40 cellular contexts compared by ENCODE assay signal in genomic region chr2:175918935-175919334, GRCh38.
"Had no signal": no experiment of that assay in that cellular context is flagged by ENCODE, and none has a peak within 500 bp of the region (broad histone marks: within the 10 kb centered on the region; RNA-seq: fewer than 3 reads in every experiment).

No MANE protein-coding gene starts in this region.

- H3K9me3 Mint-ChIP-seq: activated CD4-positive, alpha-beta memory T cell treated with anti-CD3 and anti-CD28 coated beads, Interleukin-2, amount 10 ng/mL, durations not matched to agents 7 days and 5 days; activated CD4-positive, alpha-beta T cell treated with anti-CD3 and anti-CD28 coated beads, Interleukin-2, amount 10 ng/mL, durations not matched to agents 7 days and 5 days; activated naive CD4-positive, alpha-beta T cell treated with anti-CD3 and anti-CD28 coated beads, Interleukin-2, amount 10 ng/mL, durations not matched to agents 7 days and 5 days; activated naive CD4-positive, alpha-beta T cell treated with anti-CD3 and anti-CD28 coated beads, Interleukin-2, amount 50 U/mL, for 24 hours; activated naive CD8-positive, alpha-beta T cell treated with anti-CD3 and anti-CD28 coated beads, Interleukin-2, amount 10 ng/mL, durations not matched to agents 7 days and 5 days; activated naive CD8-positive, alpha-beta T cell treated with anti-CD3 and anti-CD28 coated beads, Interleukin-2, amount 50 U/mL, for 24 hours; activated T-cell treated with anti-CD3 and anti-CD28 coated beads, Interleukin-2, amount 50 U/mL, for 24 hours; activated T-helper 2 cell treated with anti-CD3 and anti-CD28 coated beads, Interferon-gamma antibody, Interleukin-2, Interleukin-4, amounts not matched to agents 10 μg/mL and 5 μg/mL and 100 μg/mL, durations not matched to agents 14 hours and 24 hours and 36 hours; central memory CD8-positive, alpha-beta T cell; T-helper 1 cell treated with Interleukin-12 subunit alpha and Interleukin-12 subunit beta and Interleukin-4 antibody, amounts not matched to agents 30 μg/mL and 1 μg/mL, for 36 hours; T-helper 2 cell treated with Interferon-gamma antibody and Interleukin-4, amounts not matched to agents 5 μg/mL and 100 μg/mL, for 36 hours; WTC11 had no signal

- H3K36me3 Mint-ChIP-seq: activated naive CD4-positive, alpha-beta T cell treated with anti-CD3 and anti-CD28 coated beads, Interleukin-2, amount 10 ng/mL, durations not matched to agents 7 days and 5 days; activated naive CD4-positive, alpha-beta T cell treated with anti-CD3 and anti-CD28 coated beads, Interleukin-2, amount 50 U/mL, for 24 hours; activated naive CD8-positive, alpha-beta T cell; WTC11 had no signal

- H3K27me3 Mint-ChIP-seq: activated CD4-positive, alpha-beta T cell treated with anti-CD3 and anti-CD28 coated beads, Interleukin-2, amount 10 ng/mL, durations not matched to agents 7 days and 5 days; activated naive CD4-positive, alpha-beta T cell treated with anti-CD3 and anti-CD28 coated beads, Interleukin-2, amount 50 U/mL, for 24 hours; activated naive CD8-positive, alpha-beta T cell; activated naive CD8-positive, alpha-beta T cell treated with anti-CD3 and anti-CD28 coated beads, Interleukin-2, amount 50 U/mL, for 24 hours; brain; central memory CD8-positive, alpha-beta T cell had no signal

- H3K27me3 ChIP-seq: ascending aorta, cardiac muscle cell had no signal

- H3K4me1 ChIP-seq: ascending aorta had no signal

- H3K36me3 ChIP-seq: ascending aorta, cardiac muscle cell, WERI-Rb-1 had no signal

- H3K4me1 Mint-ChIP-seq: activated CD4-positive, alpha-beta memory T cell treated with anti-CD3 and anti-CD28 coated beads, Interleukin-2, amount 10 ng/mL, durations not matched to agents 7 days and 5 days; activated CD4-positive, alpha-beta T cell treated with anti-CD3 and anti-CD28 coated beads for 36 hours; activated CD4-positive, alpha-beta T cell treated with anti-CD3 and anti-CD28 coated beads, Interleukin-2, amount 10 ng/mL, durations not matched to agents 7 days and 5 days; activated CD8-positive, alpha-beta memory T cell treated with anti-CD3 and anti-CD28 coated beads, Interleukin-2, amount 10 ng/mL, durations not matched to agents 7 days and 5 days; activated naive CD4-positive, alpha-beta T cell treated with anti-CD3 and anti-CD28 coated beads, Interleukin-2, amount 10 ng/mL, durations not matched to agents 7 days and 5 days; activated naive CD4-positive, alpha-beta T cell treated with anti-CD3 and anti-CD28 coated beads, Interleukin-2, amount 50 U/mL, for 24 hours; activated naive CD8-positive, alpha-beta T cell treated with anti-CD3 and anti-CD28 coated beads, Interleukin-2, amount 10 ng/mL, durations not matched to agents 7 days and 5 days; activated naive CD8-positive, alpha-beta T cell treated with anti-CD3 and anti-CD28 coated beads, Interleukin-2, amount 50 U/mL, for 24 hours; central memory CD8-positive, alpha-beta T cell; WTC11 had no signal

- FAIRE-seq: bronchial epithelial cell, TTC549 had no signal

- DNase-seq: activated CD4-positive, alpha-beta memory T cell treated with anti-CD3 and anti-CD28 coated beads, Interleukin-2, amount 10 ng/mL, durations not matched to agents 7 days and 5 days; activated CD4-positive, alpha-beta T cell treated with anti-CD3 and anti-CD28 coated beads for 1 hour; activated CD4-positive, alpha-beta T cell treated with anti-CD3 and anti-CD28 coated beads for 36 hours; activated CD4-positive, alpha-beta T cell treated with anti-CD3 and anti-CD28 coated beads for 48 hours; activated CD4-positive, alpha-beta T cell treated with anti-CD3 and anti-CD28 coated beads, Interleukin-2, amount 10 ng/mL, durations not matched to agents 7 days and 5 days; activated CD4-positive, alpha-beta T cell treated with anti-CD3 and anti-CD28 coated beads, Interleukin-2, amount 50 U/mL, for 48 hours; activated CD4-positive, CD25-positive, alpha-beta regulatory T cell; activated CD8-positive, alpha-beta memory T cell treated with anti-CD3 and anti-CD28 coated beads for 24 hours; activated CD8-positive, alpha-beta memory T cell treated with anti-CD3 and anti-CD28 coated beads, Interleukin-2, amount 10 ng/mL, durations not matched to agents 7 days and 5 days; activated CD8-positive, alpha-beta memory T cell treated with anti-CD3 and anti-CD28 coated beads, Interleukin-2, amount 50 U/mL, for 48 hours; activated CD8-positive, alpha-beta T cell treated with anti-CD3 and anti-CD28 coated beads, Interleukin-2, amount 10 ng/mL, durations not matched to agents 7 days and 5 days; activated effector memory CD4-positive, alpha-beta T cell treated with Interleukin-2 at 50 U/mL for 16 hours; activated gamma-delta T cell; activated naive CD4-positive, alpha-beta T cell treated with anti-CD3 and anti-CD28 coated beads, Interleukin-2, amount 10 ng/mL, durations not matched to agents 7 days and 5 days; activated naive CD4-positive, alpha-beta T cell treated with Interleukin-2 at 50 U/mL for 16 hours; activated naive CD8-positive, alpha-beta T cell treated with anti-CD3 and anti-CD28 coated beads, Interleukin-2, amount 10 ng/mL, durations not matched to agents 7 days and 5 days; activated naive CD8-positive, alpha-beta T cell treated with anti-CD3 and anti-CD28 coated beads, Interleukin-2, amount 50 U/mL, for 24 hours; activated T-cell treated with anti-CD3 and anti-CD28 coated beads, Interleukin-2, amount 50 U/mL, for 24 hours; activated T-cell treated with anti-CD3 and anti-CD28 coated beads, Interleukin-2, amount 50 U/mL, for 48 hours; amygdala; anterior cingulate cortex; caudate nucleus; cerebellar nuclear complex; T-helper 1 cell; T-helper 2 cell; T-helper 9 cell; WERI-Rb-1 had no signal

- H3K4me3 ChIP-seq: ascending aorta, cardiac muscle cell had no signal

- ATAC-seq: activated CD4-positive, alpha-beta T cell treated with anti-CD3 and anti-CD28 coated beads for 36 hours; activated CD4-positive, CD25-positive, alpha-beta regulatory T cell treated with anti-CD3 and anti-CD28 coated beads, Interleukin-2, amount 50 U/mL, for 24 hours; activated CD8-positive, alpha-beta memory T cell treated with anti-CD3 and anti-CD28 coated beads, Interleukin-2, amount 10 ng/mL, durations not matched to agents 7 days and 5 days; activated CD8-positive, alpha-beta T cell treated with anti-CD3 and anti-CD28 coated beads, Interleukin-2, amount 10 ng/mL, durations not matched to agents 7 days and 5 days; activated naive CD8-positive, alpha-beta T cell treated with anti-CD3 and anti-CD28 coated beads, Interleukin-2, amount 50 U/mL, for 24 hours; WTC11 had no signal

- H3K27ac ChIP-seq: ascending aorta, cardiac muscle cell, WERI-Rb-1 had no signal

- H3K4me3 Mint-ChIP-seq: activated CD4-positive, alpha-beta memory T cell treated with anti-CD3 and anti-CD28 coated beads, Interleukin-2, amount 10 ng/mL, durations not matched to agents 7 days and 5 days; activated CD4-positive, alpha-beta T cell treated with anti-CD3 and anti-CD28 coated beads for 36 hours; activated CD4-positive, alpha-beta T cell treated with anti-CD3 and anti-CD28 coated beads, Interleukin-2, amount 10 ng/mL, durations not matched to agents 7 days and 5 days; activated CD8-positive, alpha-beta memory T cell treated with anti-CD3 and anti-CD28 coated beads, Interleukin-2, amount 10 ng/mL, durations not matched to agents 7 days and 5 days; activated CD8-positive, alpha-beta T cell treated with anti-CD3 and anti-CD28 coated beads, Interleukin-2, amount 10 ng/mL, durations not matched to agents 7 days and 5 days; activated naive CD4-positive, alpha-beta T cell treated with anti-CD3 and anti-CD28 coated beads, Interleukin-2, amount 10 ng/mL, durations not matched to agents 7 days and 5 days; activated naive CD4-positive, alpha-beta T cell treated with anti-CD3 and anti-CD28 coated beads, Interleukin-2, amount 50 U/mL, for 24 hours; activated naive CD8-positive, alpha-beta T cell; activated naive CD8-positive, alpha-beta T cell treated with anti-CD3 and anti-CD28 coated beads, Interleukin-2, amount 10 ng/mL, durations not matched to agents 7 days and 5 days; activated naive CD8-positive, alpha-beta T cell treated with anti-CD3 and anti-CD28 coated beads, Interleukin-2, amount 50 U/mL, for 24 hours; activated T-cell treated with anti-CD3 and anti-CD28 coated beads, Interleukin-2, amount 50 U/mL, for 24 hours; brain; central memory CD8-positive, alpha-beta T cell; T-helper 1 cell treated with Interleukin-12 subunit alpha and Interleukin-12 subunit beta and Interleukin-4 antibody, amounts not matched to agents 30 μg/mL and 1 μg/mL, for 36 hours; T-helper 2 cell treated with Interferon-gamma antibody and Interleukin-4, amounts not matched to agents 5 μg/mL and 100 μg/mL, for 36 hours; WTC11 had no signal

- H3K27ac Mint-ChIP-seq: activated CD4-positive, alpha-beta memory T cell treated with anti-CD3 and anti-CD28 coated beads, Interleukin-2, amount 10 ng/mL, durations not matched to agents 7 days and 5 days; activated CD4-positive, alpha-beta T cell treated with anti-CD3 and anti-CD28 coated beads for 36 hours; activated CD4-positive, alpha-beta T cell treated with anti-CD3 and anti-CD28 coated beads, Interleukin-2, amount 10 ng/mL, durations not matched to agents 7 days and 5 days; activated CD8-positive, alpha-beta memory T cell treated with anti-CD3 and anti-CD28 coated beads, Interleukin-2, amount 10 ng/mL, durations not matched to agents 7 days and 5 days; activated CD8-positive, alpha-beta T cell treated with anti-CD3 and anti-CD28 coated beads, Interleukin-2, amount 10 ng/mL, durations not matched to agents 7 days and 5 days; activated naive CD4-positive, alpha-beta T cell treated with anti-CD3 and anti-CD28 coated beads, Interleukin-2, amount 10 ng/mL, durations not matched to agents 7 days and 5 days; activated naive CD4-positive, alpha-beta T cell treated with anti-CD3 and anti-CD28 coated beads, Interleukin-2, amount 50 U/mL, for 24 hours; activated naive CD8-positive, alpha-beta T cell; activated naive CD8-positive, alpha-beta T cell treated with anti-CD3 and anti-CD28 coated beads, Interleukin-2, amount 10 ng/mL, durations not matched to agents 7 days and 5 days; activated naive CD8-positive, alpha-beta T cell treated with anti-CD3 and anti-CD28 coated beads, Interleukin-2, amount 50 U/mL, for 24 hours; activated T-cell treated with anti-CD3 and anti-CD28 coated beads, Interleukin-2, amount 50 U/mL, for 24 hours; activated T-helper 2 cell treated with anti-CD3 and anti-CD28 coated beads, Interferon-gamma antibody, Interleukin-2, Interleukin-4, amounts not matched to agents 10 μg/mL and 5 μg/mL and 100 μg/mL, durations not matched to agents 14 hours and 24 hours and 36 hours; brain; T-helper 1 cell treated with Interleukin-12 subunit alpha and Interleukin-12 subunit beta and Interleukin-4 antibody, amounts not matched to agents 30 μg/mL and 1 μg/mL, for 36 hours; T-helper 2 cell treated with Interferon-gamma antibody and Interleukin-4, amounts not matched to agents 5 μg/mL and 100 μg/mL, for 36 hours; WTC11 had no signal
